8 cellular contexts compared by ENCODE assay signal in genomic region chr5:72307968-72308852, GRCh38.
DNase-seq lines count a peak whose midpoint lies in the region; ATAC-seq and TF ChIP-seq lines count a peak whose summit lies in the region.

No MANE protein-coding gene starts in this region.

- peak; percentile 98 for DNase-seq in NCI-H2029 (lab: John Stamatoyannopoulos, UW)
- peak; percentile 96 for DNase-seq in T1000 (lab: John Stamatoyannopoulos, UW)
- peak; percentile 98 for DNase-seq in astrocyte of the spinal cord (ENCODE audit: low read depth, low spot score)
- DNase-seq in hypothalamus (lab: John Stamatoyannopoulos, UW): peak; percentile 74 to 99 (median 97)
- DNase-seq in retinal pigment epithelial cell (ENCODE audit: low read depth): peak; percentile 95

- ATAC-seq in GM18511 (IDR thresholded peaks at IDR 0.05; ENCODE audit: unreplicated experiment) (peak; percentile 94), HG03025 (IDR thresholded peaks at IDR 0.05; ENCODE audit: low FRiP score, unreplicated experiment) (peak; percentile 94)

- peak overlapping the region; percentile 92 for H3K27ac ChIP-seq in 22Rv1

- in situ Hi-C loops in astrocyte of the spinal cord (cut with HindIII; ENCODE audit: low sequenced_read_pairs): no loop called here

- H3K4me3 ChIP-seq in astrocyte of the spinal cord (ENCODE audit: low read depth, low read length) (peak overlapping the region; percentile 75), retinal pigment epithelial cell (ENCODE audit: low read length) (peak overlapping the region; percentile 76)

- TF ChIP-seq CTCF in 22Rv1 (IDR thresholded peaks at IDR 0.05): peak; percentile 96
- peak; percentile 83 for TF ChIP-seq CTCF in astrocyte of the spinal cord (IDR thresholded peaks at IDR 0.05; ENCODE audit: low read depth, low read length)
- TF ChIP-seq CTCF in retinal pigment epithelial cell (conservative IDR thresholded peaks at IDR 0.05; ENCODE audit: low read depth, low read length): peak; percentile 76

Comparison
In these comparisons a context has a peak if more than half of its experiments do, and no peak if none do; other contexts are left out.
1. Peak in every context shown above with its lines: DNase-seq, ATAC-seq, H3K4me3 ChIP-seq and H3K27ac ChIP-seq.